Comparison of ENCODE assay signal across 8 cellular contexts in the genomic region with DNA sequence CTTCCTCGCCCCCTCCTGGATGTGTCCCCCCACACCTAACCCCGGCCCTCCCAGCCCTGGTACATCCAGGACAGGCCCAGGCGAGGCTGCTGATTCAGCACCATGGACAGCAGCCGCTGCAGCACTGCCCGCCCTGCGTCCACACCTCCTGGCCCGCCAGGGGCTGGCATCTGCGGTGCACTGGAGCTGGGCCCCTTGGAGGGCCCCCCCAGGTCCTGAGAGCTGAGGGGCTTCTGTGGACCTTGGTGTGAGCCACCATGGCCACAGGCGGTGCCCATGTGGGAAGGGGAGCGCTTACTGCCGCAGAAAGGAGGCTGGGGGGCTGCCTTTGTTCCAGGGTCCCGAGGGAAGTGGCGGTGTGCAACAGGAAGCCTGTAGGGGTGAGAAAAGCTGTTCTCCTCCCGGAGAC.
DNase-seq lines count a peak whose midpoint lies in the region; ATAC-seq and TF ChIP-seq lines count a peak whose summit lies in the region.

No MANE protein-coding gene starts in this region.

- no peak overlapping the region for H3K27ac Mint-ChIP-seq in nephron progenitor cell

- no peak for TF ChIP-seq CTCF in nephron progenitor cell (IDR thresholded peaks at IDR 0.05)

- no peaks in the 10 kb centered on the region for H3K36me3 Mint-ChIP-seq in nephron progenitor cell (ENCODE audit: low read depth)

- H3K4me1 Mint-ChIP-seq in nephron progenitor cell, result peaks cover 12% of the 10 kb centered on the region

- no peak for ATAC-seq in GM19452 (IDR thresholded peaks at IDR 0.05; ENCODE audit: unreplicated experiment)

- no peak overlapping the region for H3K4me3 Mint-ChIP-seq in nephron progenitor cell

- H3K27me3 Mint-ChIP-seq in nephron progenitor cell (ENCODE audit: low read depth, poor library complexity), result peaks cover 4% of the 10 kb centered on the region

- H3K9me3 Mint-ChIP-seq in nephron progenitor cell, result no peaks in the 10 kb centered on the region

- DNase-seq in DMS 273 (lab: John Stamatoyannopoulos, UW; ENCODE audit: unreplicated experiment) (peak; percentile 70), DMS 273 treated with DMSO at 0.1 percent for 48 hours (lab: John Stamatoyannopoulos, UW) (no peak), nephron progenitor cell (peak; percentile 89), midbrain (lab: John Stamatoyannopoulos, UW) (no peak), cortex of kidney (lab: John Stamatoyannopoulos, UW) (no peak)
- peak in 3 of 4 experiments; percentile 12 to 25 (median 12) for DNase-seq in activated CD4-positive, CD25-positive, alpha-beta regulatory T cell (lab: John Stamatoyannopoulos, UW)
- DNase-seq in effector CD4-positive, alpha-beta T cell, result peak; percentile 37

Comparison
In these comparisons a context has a peak if more than half of its experiments do, and no peak if none do; other contexts are left out.
1. DNase-seq: peak in DMS 273 (single experiment), activated CD4-positive, CD25-positive, alpha-beta regulatory T cell (3 of 4), effector CD4-positive, alpha-beta T cell (single experiment) and nephron progenitor cell (single experiment); none in DMS 273 treated with DMSO at 0.1 percent for 48 hours (single experiment), midbrain (single experiment) and cortex of kidney (single experiment).